Comparison of ENCODE assay signal across 31 cellular contexts in genomic region chr9:16271967-16272366, GRCh38.
"Had no signal": no experiment of that assay in that cellular context is flagged by ENCODE, and none has a peak within 500 bp of the region (broad histone marks: within the 10 kb centered on the region; RNA-seq: fewer than 3 reads in every experiment).

No MANE protein-coding gene starts in this region.

- DNase-seq: hypothalamus; immature natural killer cell; kidney; left colon; left lung; mesendoderm; naive thymus-derived CD8-positive, alpha-beta T cell; nucleus accumbens; pancreas; posterior cingulate gyrus; retina; right cardiac atrium; stimulated activated CD4-positive, alpha-beta T cell treated with anti-CD3 and anti-CD28 coated beads, Interleukin-12 subunit alpha, Interleukin-12 subunit beta, amount 100 ng/mL, for 4 hours; stimulated activated CD4-positive, alpha-beta T cell treated with anti-CD3 and anti-CD28 coated beads, Interleukin-15, amount 100 ng/mL, for 24 hours; stimulated activated CD4-positive, alpha-beta T cell treated with anti-CD3 and anti-CD28 coated beads, Interleukin-2, amount 100 ng/mL, for 24 hours; stimulated activated CD4-positive, alpha-beta T cell treated with anti-CD3 and anti-CD28 coated beads, Interleukin-4, amount 100 ng/mL, for 1 hour; stimulated activated naive B cell treated with anti-CD40 and anti-IgM and Interleukin-4, amounts not matched to agents 10 μg/mL and 1 μg/mL and 100 μg/mL, for 72 hours; stimulated activated naive CD8-positive, alpha-beta T cell treated with anti-CD3 and anti-CD28 coated beads, Interleukin-15, Interleukin-2, amounts not matched to agents 100 U/mL and 50 U/mL, for 24 hours; stomach; testis; transverse colon; upper lobe of left lung had no signal

- H3K36me3 Mint-ChIP-seq: immature natural killer cell; mesothelial cell of epicardium; naive thymus-derived CD8-positive, alpha-beta T cell; stimulated activated naive B cell treated with anti-CD40 and anti-IgM and Interleukin-4, amounts not matched to agents 10 μg/mL and 1 μg/mL and 100 μg/mL, for 72 hours had no signal

- H3K9me3 ChIP-seq: left lung, pancreas, prostate gland, stomach, testis, thyroid gland, transverse colon, upper lobe of left lung, vagina had no signal

- H3K4me3 Mint-ChIP-seq: immature natural killer cell; mesothelial cell of epicardium; naive thymus-derived CD8-positive, alpha-beta T cell; nephron; neural crest cell; stimulated activated naive B cell treated with anti-CD40 and anti-IgM and Interleukin-4, amounts not matched to agents 10 μg/mL and 1 μg/mL and 100 μg/mL, for 72 hours had no signal

- H3K9me3 Mint-ChIP-seq: immature natural killer cell, nephron had no signal

- H3K27me3 Mint-ChIP-seq: naive thymus-derived CD8-positive, alpha-beta T cell; stimulated activated naive B cell treated with anti-CD40 and anti-IgM and Interleukin-4, amounts not matched to agents 10 μg/mL and 1 μg/mL and 100 μg/mL, for 72 hours had no signal

- H3K4me3 ChIP-seq: left lung, lung, pancreas, prostate gland, skin epidermis, stomach, testis, thyroid gland, transverse colon, upper lobe of left lung, vagina had no signal

- H3K27me3 ChIP-seq: left lung, pancreas, stomach, testis, thyroid gland, transverse colon, upper lobe of left lung, vagina had no signal

- ATAC-seq: left colon; left lung; naive thymus-derived CD8-positive, alpha-beta T cell; stimulated activated naive B cell treated with anti-CD40 and anti-IgM and Interleukin-4, amounts not matched to agents 10 μg/mL and 1 μg/mL and 100 μg/mL, for 72 hours; stimulated activated naive CD8-positive, alpha-beta T cell treated with anti-CD3 and anti-CD28 coated beads, Interleukin-15, Interleukin-2, amounts not matched to agents 100 U/mL and 50 U/mL, for 24 hours had no signal

- H3K4me1 ChIP-seq: left lung, pancreas had no signal

- H3K36me3 ChIP-seq: left lung, pancreas, prostate gland, stomach, thyroid gland, transverse colon, upper lobe of left lung, vagina had no signal

- H3K27ac Mint-ChIP-seq: immature natural killer cell; mesothelial cell of epicardium; naive thymus-derived CD8-positive, alpha-beta T cell; stimulated activated naive B cell treated with anti-CD40 and anti-IgM and Interleukin-4, amounts not matched to agents 10 μg/mL and 1 μg/mL and 100 μg/mL, for 72 hours had no signal

- H3K4me1 Mint-ChIP-seq: stimulated activated naive B cell treated with anti-CD40 and anti-IgM and Interleukin-4, amounts not matched to agents 10 μg/mL and 1 μg/mL and 100 μg/mL, for 72 hours had no signal

- H3K27ac ChIP-seq: left lung, pancreas, prostate gland, skin epidermis, stomach, testis, transverse colon, upper lobe of left lung, vagina had no signal

- FAIRE-seq: islet of Langerhans, kidney, pancreas had no signal
